Comparison of ENCODE assay signal across 8 cellular contexts in the genomic region with DNA sequence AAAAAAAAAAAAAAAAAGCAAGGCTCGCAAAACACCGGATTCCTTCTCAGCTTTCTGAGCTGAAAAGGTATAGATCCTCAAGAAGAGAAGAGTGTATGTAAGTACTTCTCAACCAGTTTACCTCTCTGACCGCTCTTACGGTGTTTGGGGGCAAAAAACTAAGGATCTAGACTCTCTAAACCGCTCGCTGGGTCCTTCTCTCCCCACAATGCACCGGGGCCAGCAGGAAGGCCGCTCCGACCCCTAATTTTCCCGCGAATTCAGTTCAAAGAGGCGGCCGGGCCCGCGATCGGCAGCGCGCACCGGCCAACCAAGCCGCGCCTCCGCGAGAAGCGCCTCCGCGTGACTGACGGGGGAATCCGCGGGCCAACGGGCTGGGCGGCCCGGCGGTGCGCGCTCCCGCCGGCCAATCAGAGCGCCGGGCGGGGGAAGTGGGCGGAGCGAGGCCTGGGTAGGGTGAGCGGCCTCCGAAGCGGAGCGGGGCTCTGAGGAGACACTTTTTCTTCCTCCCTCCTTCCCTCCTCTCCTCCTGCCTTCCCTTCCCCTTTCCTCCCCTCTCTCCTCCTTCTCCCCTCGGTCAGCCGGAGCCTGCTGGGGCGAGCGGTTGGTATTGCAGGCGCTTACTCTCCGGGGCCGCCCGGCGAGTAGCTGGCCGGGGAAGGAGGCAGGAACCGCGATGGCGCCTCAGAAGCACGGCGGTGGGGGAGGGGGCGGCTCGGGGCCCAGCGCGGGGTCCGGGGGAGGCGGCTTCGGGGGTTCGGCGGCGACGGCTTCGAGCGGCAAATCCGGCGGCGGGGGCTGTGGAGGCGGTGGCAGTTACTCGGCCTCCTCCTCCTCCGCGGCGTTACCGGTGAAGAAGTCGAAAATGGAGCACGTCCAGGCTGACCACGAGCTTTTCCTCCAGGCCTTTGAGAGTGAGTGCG.
A peak's percentile ranks its signal among the peaks of the same experiment; 100 is the strongest.
DNase-seq lines count a peak whose midpoint lies in the region; TF ChIP-seq lines count a peak whose summit lies in the region.
"Not testable (repeated sequence)": the region's sequence is repeated elsewhere in the genome, so short reads cannot be mapped to it uniquely, and the experiment has no call there.

No MANE protein-coding gene starts in this region.

- not testable (repeated sequence) for H4K20me1 ChIP-seq in neural cell (ENCODE audit: insufficient read depth)

- TF ChIP-seq CTCF in neural cell (IDR thresholded peaks at IDR 0.05; ENCODE audit: poor library complexity, severe bottlenecking), result not testable (repeated sequence)

- H3K4me3 ChIP-seq in H7 (ENCODE audit: insufficient read depth, low read depth, low read length), result peak overlapping the region; percentile 55
- peak overlapping the region; percentile 73 for H3K4me3 ChIP-seq in neural cell (ENCODE audit: low read length)

- H3F3A ChIP-seq in neural cell (ENCODE audit: insufficient read depth, low read length, poor library complexity, severe bottlenecking), result not testable (repeated sequence)

- H3K4me2 ChIP-seq in neural cell (ENCODE audit: low read length), result not testable (repeated sequence)

- H3K27ac ChIP-seq in neural cell (ENCODE audit: low read length), result peak overlapping the region; percentile 54

- H2AFZ ChIP-seq in neural cell (ENCODE audit: low read depth, low read length), result not testable (repeated sequence)

- peak overlapping the region; percentile 72 for H3K9ac ChIP-seq in neural cell (ENCODE audit: low read length)

- H3K36me3 ChIP-seq in H7 (replicated peaks; ENCODE audit: control insufficient read depth, insufficient read depth, low read length); neural cell (ENCODE audit: insufficient read depth, low read length): not testable (repeated sequence)

- not testable (repeated sequence) for H3K27me3 ChIP-seq in H7 (ENCODE audit: control insufficient read depth, insufficient read depth, low read length); neural cell (ENCODE audit: insufficient read depth, low read depth, low read length)

- peak; percentile 93 for DNase-seq in ELF-1 (ENCODE audit: low read depth, low spot score)
- DNase-seq in H7, result peak; percentile 68
- DNase-seq in M059J (ENCODE audit: low read depth), result peak; percentile 73
- peak; percentile 45 for DNase-seq in SHP77 treated with DMSO at 0.1 percent for 48 hours (lab: John Stamatoyannopoulos, UW)
- DNase-seq in activated effector memory CD4-positive, alpha-beta T cell treated with anti-CD3 and anti-CD28 coated beads, Interleukin-2, amount 50 U/mL, for 16 hours, result peak; percentile 95
- peak; percentile 31 for DNase-seq in fibroblast of the conjunctiva (ENCODE audit: low read depth)
- peak; percentile 82 for DNase-seq in stimulated activated naive CD4-positive, alpha-beta T cell treated with Interleukin-2 at 50 U/mL for 16 hours (lab: John Stamatoyannopoulos, UW)

- TF ChIP-seq EP300 in neural cell (conservative IDR thresholded peaks at IDR 0.05; ENCODE audit: poor library complexity, severe bottlenecking), result not testable (repeated sequence)

- H3K9me3 ChIP-seq in neural cell (ENCODE audit: low read length), result not testable (repeated sequence)

- H3K9me2 ChIP-seq in neural cell (ENCODE audit: insufficient read depth, low read length), result not testable (repeated sequence)

- peaks cover 32% of the 10 kb centered on the region for H3K79me2 ChIP-seq in neural cell (replicated peaks; ENCODE audit: insufficient read depth, low read length)

- not testable (repeated sequence) for TF ChIP-seq RAD21 in neural cell (conservative IDR thresholded peaks at IDR 0.05)

TF ChIP-seq in neural cell, 6 proteins besides CTCF, POLR2A, EP300 and RAD21:
- TF ChIP-seq MXI1 (conservative IDR thresholded peaks at IDR 0.05; ENCODE audit: poor library complexity, severe bottlenecking) (peak; percentile 63), REST (IDR thresholded peaks at IDR 0.05; ENCODE audit: borderline replicate concordance) (peak; percentile 35), SMC3 (conservative IDR thresholded peaks at IDR 0.05; ENCODE audit: poor library complexity) (peak; percentile 37), POLR2AphosphoS5 (IDR thresholded peaks at IDR 0.05) (peak; percentile 71)

Comparison
In these comparisons a context has a peak if more than half of its experiments do, and no peak if none do; other contexts are left out.
1. Peak in every context shown above with its lines: DNase-seq, H3K4me3 ChIP-seq and H3K27ac ChIP-seq.
2. DNase-seq: peak in every context shown above with its lines; median percentile 95 in activated effector memory CD4-positive, alpha-beta T cell treated with anti-CD3 and anti-CD28 coated beads, Interleukin-2, amount 50 U/mL, for 16 hours; 93 in ELF-1; 82 in stimulated activated naive CD4-positive, alpha-beta T cell treated with Interleukin-2 at 50 U/mL for 16 hours; 73 in M059J; 68 in H7; 45 in SHP77 treated with DMSO at 0.1 percent for 48 hours; 31 in fibroblast of the conjunctiva.